24 cellular contexts compared by ENCODE assay signal in genomic region chr11:41053894-41054293, GRCh38.
"Had no signal": no experiment of that assay in that cellular context is flagged by ENCODE, and none has a peak within 500 bp of the region (broad histone marks: within the 10 kb centered on the region; RNA-seq: fewer than 3 reads in every experiment).

No MANE protein-coding gene starts in this region.

- DNase-seq: effector CD4-positive, alpha-beta T cell; endodermal cell; glutamatergic neuron; islet precursor cell; left ventricle myocardium inferior; lower lobe of right lung; mesenchymal stem cell; midbrain; nucleus accumbens; ovary; sigmoid colon; stimulated activated CD4-positive, alpha-beta T cell treated with anti-CD3 and anti-CD28 coated beads, Interleukin-12 subunit alpha, Interleukin-12 subunit beta, amount 100 ng/mL, for 4 hours; stimulated activated CD4-positive, alpha-beta T cell treated with anti-CD3 and anti-CD28 coated beads, Interleukin-2, amount 100 ng/mL, for 48 hours; stimulated activated naive CD8-positive, alpha-beta T cell treated with anti-CD3 and anti-CD28 coated beads, Interleukin-15, Interleukin-2, amounts not matched to agents 100 U/mL and 50 U/mL, for 24 hours; thyroid gland; uterus had no signal

- H3K9me3 ChIP-seq: esophagus muscularis mucosa, gastroesophageal sphincter, left ventricle myocardium inferior, lower lobe of right lung, ovary, right atrium auricular region, sigmoid colon, suprapubic skin, thyroid gland, uterus had no signal

- H3K27ac ChIP-seq: coronary artery, esophagus muscularis mucosa, gastroesophageal sphincter, left ventricle myocardium inferior, lower lobe of right lung, neural progenitor cell, ovary, right atrium auricular region, sigmoid colon, suprapubic skin, thyroid gland, uterus had no signal

- H3K27me3 ChIP-seq: esophagus muscularis mucosa, gastroesophageal sphincter, neural progenitor cell, ovary, right atrium auricular region, sigmoid colon, suprapubic skin, thyroid gland, uterus had no signal

- H3K4me1 ChIP-seq: esophagus muscularis mucosa, gastroesophageal sphincter, left ventricle myocardium inferior, lower lobe of right lung, neural progenitor cell, right atrium auricular region, sigmoid colon, suprapubic skin, uterus had no signal

- ATAC-seq: gastroesophageal sphincter; lower lobe of right lung; natural killer cell treated with Interleukin-12 subunit alpha and Interleukin-12 subunit beta and Interleukin-15 and Interleukin-18, amount 100 ng/mL, for 72 hours; stimulated activated naive CD8-positive, alpha-beta T cell treated with anti-CD3 and anti-CD28 coated beads, Interleukin-15, Interleukin-2, amounts not matched to agents 100 U/mL and 50 U/mL, for 24 hours had no signal

- H3K36me3 ChIP-seq: esophagus muscularis mucosa, gastroesophageal sphincter, left ventricle myocardium inferior, lower lobe of right lung, neural progenitor cell, ovary, right atrium auricular region, sigmoid colon, suprapubic skin, thyroid gland, uterus had no signal

- H3K4me3 ChIP-seq: coronary artery, esophagus muscularis mucosa, gastroesophageal sphincter, left ventricle myocardium inferior, lower lobe of right lung, neural progenitor cell, ovary, right atrium auricular region, sigmoid colon, skin epidermis, suprapubic skin, thyroid gland, uterus had no signal
